Comparison of ENCODE assay signal across 9 cellular contexts in the genomic region with DNA sequence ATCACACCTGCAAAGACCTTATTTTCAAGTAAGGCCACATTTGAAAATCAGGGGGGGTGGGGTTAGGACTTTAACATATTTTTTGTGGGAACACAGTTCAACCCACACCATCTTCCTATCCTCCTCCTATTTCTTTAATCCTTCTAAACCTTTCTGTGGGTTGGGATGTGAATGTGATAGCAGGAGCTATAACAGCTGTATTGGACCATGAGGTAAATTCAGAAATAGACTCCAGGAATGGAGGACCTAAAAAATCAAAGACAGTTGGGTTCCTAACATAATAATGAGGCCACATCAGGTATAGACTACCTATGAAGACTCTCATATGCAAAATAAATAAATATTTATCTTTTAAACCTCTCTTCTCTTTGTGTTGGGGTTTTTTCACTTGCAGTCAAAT.
"Had no signal": no experiment of that assay in that cellular context is flagged by ENCODE, and none has a peak within 500 bp of the region (broad histone marks: within the 10 kb centered on the region; RNA-seq: fewer than 3 reads in every experiment).

No MANE protein-coding gene starts in this region.

- H3K4me3 ChIP-seq: GM23338 had no signal

- H3K9me3 Mint-ChIP-seq: GM23338 had no signal

- ATAC-seq: GM23338 had no signal

- H3K4me2 ChIP-seq: GM23338, KMS-11 had no signal

- DNase-seq: H9, HCEC 1CT, IMR-90, KBM-7 had no signal

- H3K4me3 Mint-ChIP-seq: GM23338, H9 had no signal

- H3K9ac ChIP-seq: KMS-11 had no signal

- H3K27ac ChIP-seq: KMS-11 had no signal

- FAIRE-seq: H1, H54, HTR-8/SVneo had no signal

- H3K27ac Mint-ChIP-seq: GM23338, H9 had no signal
